26 cellular contexts compared by ENCODE assay signal in the genomic region with DNA sequence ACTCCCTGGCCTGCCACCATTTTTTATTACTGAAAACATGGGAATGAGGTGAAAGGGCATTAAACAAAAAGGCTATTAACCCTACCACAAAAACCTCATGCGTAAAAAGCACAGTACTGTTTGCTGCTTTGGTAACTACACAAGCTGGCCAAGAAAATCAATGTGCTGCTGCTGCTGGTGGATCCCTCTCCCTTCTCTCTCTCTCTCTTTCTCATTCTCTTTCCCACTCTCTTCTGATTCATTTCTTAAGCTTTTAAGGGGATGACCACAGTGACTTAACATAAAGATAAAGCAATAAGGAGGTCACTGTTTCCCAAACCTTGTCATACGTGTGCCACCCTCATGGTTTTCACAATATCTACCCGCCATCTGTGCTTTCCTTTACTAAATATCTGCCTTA.
DNase-seq lines count a peak whose midpoint lies in the region; FAIRE-seq and TF ChIP-seq lines count a peak whose summit lies in the region.
"Had no signal": no experiment of that assay in that cellular context is flagged by ENCODE, and none has a peak within 500 bp of the region (broad histone marks: within the 10 kb centered on the region; RNA-seq: fewer than 3 reads in every experiment).

No MANE protein-coding gene starts in this region.

- no peak overlapping the region for H3K27ac ChIP-seq in GM23248
- H3K27ac ChIP-seq in astrocyte (ENCODE audit: low read depth, low read length) = no peak overlapping the region
- no peak overlapping the region for H3K27ac ChIP-seq in CD4-positive, alpha-beta memory T cell (ENCODE audit: low read depth, low read length)
- H3K27ac ChIP-seq: A549, SJSA1 had no signal

- in situ Hi-C loops in GM23248 (cut with MboI) = no loop called here

- no peak overlapping the region for H3K4me3 ChIP-seq in GM23248
- H3K4me3 ChIP-seq in astrocyte (ENCODE audit: insufficient read depth, low read depth, low read length) = no peak overlapping the region
- no peak overlapping the region for H3K4me3 ChIP-seq in fibroblast of villous mesenchyme (ENCODE audit: low read depth, low read length)
- H3K4me3 ChIP-seq in CD4-positive, alpha-beta memory T cell (ENCODE audit: low read length in 2 of 2) = no peak overlapping the region
- H3K4me3 ChIP-seq: A549, SJSA1 had no signal

- CTCF ChIA-PET in CD4-positive, alpha-beta memory T cell (lab: Charles Lee; ENCODE audit: partially characterized antibody) = no interaction called here

- H3K36me3 ChIP-seq in GM23248 (ENCODE audit: low read depth) (no peaks in the 10 kb centered on the region), astrocyte (ENCODE audit: insufficient read depth, low read length) (no peaks in the 10 kb centered on the region)
- H3K36me3 ChIP-seq in CD4-positive, alpha-beta memory T cell (ENCODE audit: insufficient read depth, low read length) = no peaks in the 10 kb centered on the region
- H3K36me3 ChIP-seq: BE2C, SJSA1 had no signal

- H3K9me3 ChIP-seq in GM23248 (ENCODE audit: low read depth) = no peaks in the 10 kb centered on the region
- no peaks in the 10 kb centered on the region for H3K9me3 ChIP-seq in astrocyte (ENCODE audit: insufficient read depth, low read depth, low read length)
- no peaks in the 10 kb centered on the region for H3K9me3 ChIP-seq in CD4-positive, alpha-beta memory T cell (ENCODE audit: control insufficient read depth in 1 of 2, low read length in 2 of 2)
- H3K9me3 ChIP-seq: A549, BE2C, SJSA1 had no signal

- no peaks in the 10 kb centered on the region for H3F3A ChIP-seq in GM23248 (ENCODE audit: insufficient read depth)

- peaks cover 6% of the 10 kb centered on the region for H3K9me3 Mint-ChIP-seq in astrocyte (ENCODE audit: unreplicated experiment)
- H3K9me3 Mint-ChIP-seq in CD4-positive, alpha-beta memory T cell = no peaks in the 10 kb centered on the region
- no peaks in the 10 kb centered on the region for H3K9me3 Mint-ChIP-seq in type B pancreatic cell
- H3K9me3 Mint-ChIP-seq: CD14-positive monocyte had no signal

- H3K4me3 Mint-ChIP-seq in astrocyte (ENCODE audit: unreplicated experiment) (no peak overlapping the region), type B pancreatic cell (no peak overlapping the region)
- no peak overlapping the region for H3K4me3 Mint-ChIP-seq in CD4-positive, alpha-beta memory T cell
- H3K4me3 Mint-ChIP-seq: CD14-positive monocyte had no signal

- POLR2A ChIA-PET in CD4-positive, alpha-beta memory T cell (lab: Charles Lee; ENCODE audit: partially characterized antibody) = no interaction called here

- intact Hi-C loops in CD4-positive, alpha-beta memory T cell (cut with micrococcal nuclease) = no loop called here

- DNase-seq in GM23248 (peak; percentile 46), astrocyte (ENCODE audit: low read depth) (peak; percentile 89), fibroblast of villous mesenchyme (ENCODE audit: low read depth) (peak; percentile 26), stromal cell of bone marrow (ENCODE audit: low read depth) (peak; percentile 14), type B pancreatic cell (ENCODE audit: extremely low spot score, unreplicated experiment) (no peak)
- no peak for DNase-seq in CD4-positive, alpha-beta memory T cell
- no peak for DNase-seq in stimulated activated naive CD4-positive, alpha-beta T cell treated with Interleukin-2 at 50 U/mL for 16 hours (lab: John Stamatoyannopoulos, UW)
- DNase-seq: BE2C; Calu3; DMS153; DND-41; KBM-7; NCI-H1105 treated with DMSO at 0.1 percent for 48 hours; NCI-H146; NCI-H1930; NCI-H2107; NCI-H524; NCI-H774; NK-92 treated with Interleukin-12 subunit alpha and Interleukin-12 subunit beta, amount 100 ng/mL, for 24 hours; PC-3 had no signal

- H3K4me2 ChIP-seq in GM23248 (ENCODE audit: unreplicated experiment) (no peak overlapping the region), astrocyte (ENCODE audit: low read length) (no peak overlapping the region)
- H3K4me2 ChIP-seq: A549 had no signal

- WGBS in GM23248 (ENCODE audit: low coverage in 1 of 2, low lambda C conversion rate in 2 of 2, missing lambda C conversion rate in 2 of 2), 2 experiments = 73 to 81% methylated on average over 3 of the region's 3 CpGs

- H3K36me3 Mint-ChIP-seq in astrocyte (ENCODE audit: low read depth, unreplicated experiment) (no peaks in the 10 kb centered on the region), type B pancreatic cell (no peaks in the 10 kb centered on the region)
- H3K36me3 Mint-ChIP-seq in CD4-positive, alpha-beta memory T cell = no peaks in the 10 kb centered on the region
- H3K36me3 Mint-ChIP-seq: CD14-positive monocyte had no signal

- peaks cover 7% of the 10 kb centered on the region for H3K4me1 Mint-ChIP-seq in astrocyte (ENCODE audit: low read depth, unreplicated experiment)
- no peaks in the 10 kb centered on the region for H3K4me1 Mint-ChIP-seq in CD4-positive, alpha-beta memory T cell
- H3K4me1 Mint-ChIP-seq in type B pancreatic cell (ENCODE audit: unreplicated experiment) = no peaks in the 10 kb centered on the region
- H3K4me1 Mint-ChIP-seq: CD14-positive monocyte had no signal

- H3K27me3 Mint-ChIP-seq in astrocyte (ENCODE audit: low read depth, unreplicated experiment) (peaks cover 10% of the 10 kb centered on the region), type B pancreatic cell (peaks cover 3% of the 10 kb centered on the region)
- peaks cover 0 to 7% of the 10 kb centered on the region in 2 donors for H3K27me3 Mint-ChIP-seq in CD4-positive, alpha-beta memory T cell

- TF ChIP-seq CTCF in astrocyte (IDR thresholded peaks at IDR 0.05; ENCODE audit: insufficient read depth, low read depth, low read length) = no peak
- TF ChIP-seq CTCF in fibroblast of villous mesenchyme (IDR thresholded peaks at IDR 0.05; ENCODE audit: insufficient read depth, low read depth, low read length) = no peak
- TF ChIP-seq CTCF in type B pancreatic cell (conservative IDR thresholded peaks at IDR 0.05) = no peak

- FAIRE-seq in astrocyte (lab: Jason Lieb, UNC) = no peak
- FAIRE-seq: A549, GM19239, H54, HepG2 had no signal

- H4K20me1 ChIP-seq in GM23248 (ENCODE audit: insufficient read depth) (no peaks in the 10 kb centered on the region), astrocyte (ENCODE audit: insufficient read depth, low read length) (no peaks in the 10 kb centered on the region)

- no peaks in the 10 kb centered on the region for H3K27me3 ChIP-seq in GM23248 (replicated peaks; ENCODE audit: insufficient read depth)
- peaks cover 2% of the 10 kb centered on the region for H3K27me3 ChIP-seq in astrocyte (ENCODE audit: insufficient read depth, low read length)
- H3K27me3 ChIP-seq in CD4-positive, alpha-beta memory T cell (ENCODE audit: insufficient read depth, low read length) = no peaks in the 10 kb centered on the region
- H3K27me3 ChIP-seq: SJSA1 had no signal

- H3K4me1 ChIP-seq in GM23248 (ENCODE audit: insufficient read depth) (0 out of 2 replicates have a peak, but pooled peaks cover 4% of the 10 kb centered on the region), astrocyte (ENCODE audit: insufficient read depth, low read length) (no peaks in the 10 kb centered on the region)
- no peaks in the 10 kb centered on the region for H3K4me1 ChIP-seq in CD4-positive, alpha-beta memory T cell (ENCODE audit: insufficient read depth, low read length)
- H3K4me1 ChIP-seq: A549, BE2C, SJSA1 had no signal

- H3K9ac ChIP-seq in GM23248 = no peak overlapping the region
- no peak overlapping the region for H3K9ac ChIP-seq in astrocyte (ENCODE audit: low read length)

- H3K27ac Mint-ChIP-seq in astrocyte (ENCODE audit: unreplicated experiment) = no peak overlapping the region
- no peak overlapping the region for H3K27ac Mint-ChIP-seq in CD4-positive, alpha-beta memory T cell
- H3K27ac Mint-ChIP-seq in type B pancreatic cell = no peak overlapping the region
- H3K27ac Mint-ChIP-seq: CD14-positive monocyte had no signal

- no peaks in the 10 kb centered on the region for H3K9me2 ChIP-seq in GM23248 (ENCODE audit: insufficient read depth)

- no peaks in the 10 kb centered on the region for H3K79me2 ChIP-seq in GM23248 (ENCODE audit: insufficient read depth)
- H3K79me2 ChIP-seq in astrocyte (ENCODE audit: insufficient read depth, low read length) = no peaks in the 10 kb centered on the region

- no peak overlapping the region for H2AFZ ChIP-seq in GM23248
- no peak overlapping the region for H2AFZ ChIP-seq in astrocyte (ENCODE audit: low read depth, low read length)

Comparison
In these comparisons a context has a peak if more than half of its experiments do, and no peak if none do; other contexts are left out.
1. DNase-seq: peak in GM23248 (single experiment), astrocyte (single experiment), fibroblast of villous mesenchyme (single experiment) and stromal cell of bone marrow (single experiment); none in CD4-positive, alpha-beta memory T cell (0 of 5), type B pancreatic cell (single experiment) and stimulated activated naive CD4-positive, alpha-beta T cell treated with Interleukin-2 at 50 U/mL for 16 hours (single experiment).